1 cellular context compared by ENCODE assay signal in genomic region chr17:65100316-65101140, GRCh38.
A peak's percentile ranks its signal among the peaks of the same experiment; 100 is the strongest.
TF ChIP-seq lines count a peak whose summit lies in the region.

No MANE protein-coding gene starts in this region.

TF ChIP-seq in HepG2, 621 proteins besides CTCF, POLR2A, EP300 and RAD21 (continued from another document):
- no peak for TF ChIP-seq PAWR (CRISPR knock-in tag; IDR thresholded peaks at IDR 0.05; ENCODE audit: borderline replicate concordance)
- TF ChIP-seq NFYC (CRISPR knock-in tag; IDR thresholded peaks at IDR 0.05), result peak; percentile 79
- TF ChIP-seq SNAPC4 (CRISPR knock-in tag; IDR thresholded peaks at IDR 0.05), result peak; percentile 32; the same call in 1 of the 2 replicates
